23 cellular contexts compared by ENCODE assay signal in the genomic region with DNA sequence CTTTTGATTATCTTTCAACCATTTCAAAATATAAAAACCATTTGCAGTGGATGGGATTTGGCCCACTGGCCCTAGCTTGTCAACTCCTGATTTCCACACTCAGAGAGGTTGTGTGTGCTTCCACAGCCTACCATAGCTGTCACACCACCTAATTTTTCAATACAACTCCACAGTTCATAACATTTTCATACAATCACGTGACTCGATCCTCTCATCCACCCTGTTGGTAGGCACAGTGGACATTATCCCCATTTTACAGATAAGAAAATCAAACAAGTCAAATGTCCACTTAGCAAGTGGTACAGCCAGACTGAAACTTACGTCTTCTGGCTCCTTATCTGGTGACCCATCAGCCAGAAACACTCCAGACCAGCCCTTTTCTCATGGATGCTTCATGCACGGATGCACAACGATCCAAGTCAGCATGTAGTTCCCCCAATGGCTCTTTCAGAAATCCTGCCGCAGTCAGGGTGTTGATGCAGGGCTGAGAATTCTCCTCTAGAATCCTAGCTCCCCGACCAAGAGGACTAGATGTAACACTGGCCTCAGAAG.
"Had no signal": no experiment of that assay in that cellular context is flagged by ENCODE, and none has a peak within 500 bp of the region (broad histone marks: within the 10 kb centered on the region; RNA-seq: fewer than 3 reads in every experiment).

No MANE protein-coding gene starts in this region.

- DNase-seq: activated CD4-positive, alpha-beta T cell treated with anti-CD3 and anti-CD28 coated beads for 48 hours; activated CD4-positive, alpha-beta T cell treated with anti-CD3 and anti-CD28 coated beads, Interleukin-2, amount 50 U/mL, for 4 hours; activated CD4-positive, CD25-positive, alpha-beta regulatory T cell treated with anti-CD3 and anti-CD28 coated beads, Interleukin-2, amount 50 U/mL, for 72 hours; activated CD8-positive, alpha-beta memory T cell treated with anti-CD3 and anti-CD28 coated beads, Interleukin-2, amount 50 U/mL, for 48 hours; activated CD8-positive, alpha-beta T cell treated with anti-CD3 and anti-CD28 coated beads, Interleukin-2, amount 10 ng/mL, durations not matched to agents 7 days and 5 days; activated naive CD4-positive, alpha-beta T cell treated with anti-CD3 and anti-CD28 coated beads, Interleukin-2, amount 50 U/mL, for 16 hours; activated naive CD8-positive, alpha-beta T cell treated with anti-CD3 and anti-CD28 coated beads, Interleukin-2, amount 10 ng/mL, durations not matched to agents 7 days and 5 days; activated T-cell treated with anti-CD3 and anti-CD28 coated beads, Interleukin-2, amount 50 U/mL, for 1 hour; adrenal gland; anterior cingulate cortex; caudate nucleus; NCI-H1092 treated with DMSO at 0.1 percent for 48 hours; NCI-H1417 treated with DMSO at 0.1 percent for 48 hours; NCI-H1694; NCI-H2029; NCI-H2107; NCI-H226; NCI-H526 treated with DMSO at 0.1 percent for 48 hours; Right ventricle myocardium superior; RPMI8226; T-helper 17 cell; T-helper 9 cell had no signal

- H3K4me3 Mint-ChIP-seq: activated CD8-positive, alpha-beta T cell treated with anti-CD3 and anti-CD28 coated beads, Interleukin-2, amount 10 ng/mL, durations not matched to agents 7 days and 5 days; activated naive CD8-positive, alpha-beta T cell treated with anti-CD3 and anti-CD28 coated beads, Interleukin-2, amount 10 ng/mL, durations not matched to agents 7 days and 5 days; T-helper 17 cell; WTC11 had no signal

- H3K36me3 Mint-ChIP-seq: WTC11 had no signal

- H3K9me3 Mint-ChIP-seq: activated naive CD8-positive, alpha-beta T cell treated with anti-CD3 and anti-CD28 coated beads, Interleukin-2, amount 10 ng/mL, durations not matched to agents 7 days and 5 days; WTC11 had no signal

- H3K27ac Mint-ChIP-seq: activated CD8-positive, alpha-beta T cell treated with anti-CD3 and anti-CD28 coated beads, Interleukin-2, amount 10 ng/mL, durations not matched to agents 7 days and 5 days; activated naive CD8-positive, alpha-beta T cell treated with anti-CD3 and anti-CD28 coated beads, Interleukin-2, amount 10 ng/mL, durations not matched to agents 7 days and 5 days; T-helper 17 cell; WTC11 had no signal
